ENCODE assay signal across 9 cellular contexts in genomic region chr1:41239988-41240610, GRCh38. TPM values are rescaled to one million over a fixed set of nuclear protein-coding genes. Genes with fewer than 3 reads are reported as not detected.
DNase-seq lines count a peak whose midpoint lies in the region; ATAC-seq and TF ChIP-seq lines count a peak whose summit lies in the region.
"Had no signal": no experiment of that assay in that cellular context is flagged by ENCODE, and none has a peak within 500 bp of the region (broad histone marks: within the 10 kb centered on the region; RNA-seq: fewer than 3 reads in every experiment).

No MANE protein-coding gene starts in this region.

- no peak for ATAC-seq in activated T-cell treated with anti-CD3 and anti-CD28 coated beads, Interleukin-2, amount 50 U/mL, for 72 hours (replicated peaks in 1 of 2)
- no peak for ATAC-seq in HG02870 (IDR thresholded peaks at IDR 0.05; ENCODE audit: unreplicated experiment)
- ATAC-seq in HG02884 (IDR thresholded peaks at IDR 0.05; ENCODE audit: unreplicated experiment): no peak
- no peak for ATAC-seq in HG02981 (IDR thresholded peaks at IDR 0.05; ENCODE audit: unreplicated experiment)

- peaks cover 0 to 2% of the 10 kb centered on the region in 2 donors for H3K36me3 Mint-ChIP-seq in activated T-cell treated with anti-CD3 and anti-CD28 coated beads, Interleukin-2, amount 50 U/mL, for 72 hours (ENCODE audit: insufficient read depth in 2 of 2)

- H3K4ac ChIP-seq in mesendoderm (ENCODE audit: low read depth, low read length): no peak overlapping the region

- DNase-seq in activated T-cell treated with anti-CD3 and anti-CD28 coated beads, Interleukin-2, amount 50 U/mL, for 72 hours: no peak
- DNase-seq in activated T-cell treated with anti-CD3 and anti-CD28 coated beads, Interleukin-2, amount 50 U/mL, for 1 hour: no peak
- DNase-seq in NCI-H2029 (lab: John Stamatoyannopoulos, UW) (peak; percentile 48), astrocyte of the cerebellum (ENCODE audit: low read depth) (peak; percentile 19), mesendoderm (peak; percentile 28)
- DNase-seq: upper lobe of left lung had no signal

- H3K23ac ChIP-seq in mesendoderm (ENCODE audit: low read length): no peak overlapping the region

- peaks cover 3% of the 10 kb centered on the region for H3K27me3 ChIP-seq in mesendoderm (ENCODE audit: insufficient read depth, low read length, poor library complexity)
- H3K27me3 ChIP-seq: upper lobe of left lung had no signal

- H2AK5ac ChIP-seq in mesendoderm (ENCODE audit: low read length): no peak overlapping the region

- H3K4me1 ChIP-seq in mesendoderm (ENCODE audit: control insufficient read depth, low read depth, low read length): peaks cover 5% of the 10 kb centered on the region

- H3K79me2 ChIP-seq in mesendoderm (ENCODE audit: control insufficient read depth, insufficient read depth, low read length): no peaks in the 10 kb centered on the region

- H2BK15ac ChIP-seq in mesendoderm (replicated peaks; ENCODE audit: low read depth): no peak overlapping the region

- no peak overlapping the region for H4K5ac ChIP-seq in mesendoderm (ENCODE audit: low read length)

- no peak overlapping the region for H3K4me3 ChIP-seq in astrocyte of the cerebellum (ENCODE audit: low read depth, low read length)
- H3K4me3 ChIP-seq in mesendoderm (ENCODE audit: low read length): no peak overlapping the region

- H4K8ac ChIP-seq in mesendoderm (ENCODE audit: low read depth, low read length): no peak overlapping the region

- in situ Hi-C loops in astrocyte of the cerebellum (cut with HindIII; ENCODE audit: low sequenced_read_pairs): no loop called here

- peaks cover 23% of the 10 kb centered on the region for H3K4me1 Mint-ChIP-seq in activated T-cell treated with anti-CD3 and anti-CD28 coated beads, Interleukin-2, amount 50 U/mL, for 72 hours (ENCODE audit: low read depth)

- H2BK5ac ChIP-seq in mesendoderm (ENCODE audit: low read length): no peak overlapping the region

- no peaks in the 10 kb centered on the region for H3K36me3 ChIP-seq in mesendoderm (ENCODE audit: control insufficient read depth, insufficient read depth, low read length)
- H3K36me3 ChIP-seq: upper lobe of left lung had no signal

- peaks cover 2% of the 10 kb centered on the region for H3K79me1 ChIP-seq in mesendoderm (ENCODE audit: low read length)

- H3K27me3 Mint-ChIP-seq in activated T-cell treated with anti-CD3 and anti-CD28 coated beads, Interleukin-2, amount 50 U/mL, for 72 hours (ENCODE audit: low read depth): peaks cover 5% of the 10 kb centered on the region

- peak; percentile 46 for TF ChIP-seq CTCF in astrocyte of the cerebellum (IDR thresholded peaks at IDR 0.05; ENCODE audit: low read depth, low read length, missing control alignments)

- H3K4me3 Mint-ChIP-seq in activated T-cell treated with anti-CD3 and anti-CD28 coated beads, Interleukin-2, amount 50 U/mL, for 72 hours: peak overlapping the region; percentile 77 to 83

- no peak overlapping the region for H3K4me2 ChIP-seq in mesendoderm (ENCODE audit: low read length)

- H3K27ac Mint-ChIP-seq in activated T-cell treated with anti-CD3 and anti-CD28 coated beads, Interleukin-2, amount 50 U/mL, for 72 hours: peak overlapping the region; percentile 80

- no peak overlapping the region for H3K9ac ChIP-seq in mesendoderm (ENCODE audit: low read length)

- H3K9me3 Mint-ChIP-seq in activated T-cell treated with anti-CD3 and anti-CD28 coated beads, Interleukin-2, amount 50 U/mL, for 72 hours: no peaks in the 10 kb centered on the region

- no peak overlapping the region for H2BK120ac ChIP-seq in mesendoderm (ENCODE audit: low read depth, low read length)

- no peak overlapping the region for H3K27ac ChIP-seq in mesendoderm (ENCODE audit: low read depth, low read length)

- H3K56ac ChIP-seq in mesendoderm (ENCODE audit: low read length): no peak overlapping the region

- H3K18ac ChIP-seq in mesendoderm (ENCODE audit: low read length): no peak overlapping the region

RNA-seq across cellular contexts. Expression of gene SCMH1, which starts 2.0 kb away (rescaled TPM):
- total RNA-seq in activated T-cell treated with anti-CD3 and anti-CD28 coated beads, Interleukin-2, amount 50 U/mL, for 72 hours: 10 to 100 TPM; 28.5 to 28.8 TPM
- polyA plus RNA-seq in mesendoderm (2013, experiment 1 of 2): 6.0 TPM
- polyA plus RNA-seq in mesendoderm (2013, experiment 2 of 2): 6.1 TPM

Comparison
In these comparisons a context has a peak if more than half of its experiments do, and no peak if none do; other contexts are left out.
1. DNase-seq: peak in NCI-H2029 (single experiment), astrocyte of the cerebellum (single experiment) and mesendoderm (single experiment); none in activated T-cell treated with anti-CD3 and anti-CD28 coated beads, Interleukin-2, amount 50 U/mL, for 72 hours (0 of 2) and activated T-cell treated with anti-CD3 and anti-CD28 coated beads, Interleukin-2, amount 50 U/mL, for 1 hour (single experiment).